1 cellular context compared by ENCODE assay signal in the genomic region with DNA sequence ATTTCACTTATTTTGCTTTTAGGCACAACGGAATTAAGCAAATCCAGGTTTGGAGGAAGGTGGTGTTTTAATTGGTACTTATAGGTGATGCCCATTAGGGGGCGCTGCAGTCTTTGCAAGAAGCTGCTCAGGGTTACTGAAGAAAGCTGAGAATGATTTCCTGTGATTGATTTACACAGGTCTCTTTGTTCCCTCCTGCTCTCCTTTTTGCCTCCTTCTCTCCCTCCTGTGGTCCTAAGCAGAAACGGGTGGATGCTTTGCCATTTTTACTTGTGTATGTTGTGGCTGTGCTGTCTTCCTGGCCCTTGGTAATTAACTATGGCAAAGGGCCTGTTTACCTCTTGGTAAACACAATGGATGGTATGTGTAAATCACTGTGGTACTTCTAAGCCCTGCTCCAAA.
TF ChIP-seq lines count a peak whose summit lies in the region.

No MANE protein-coding gene starts in this region.

TF ChIP-seq in K562, 482 proteins besides CTCF, POLR2A, EP300 and RAD21 (continued from another document and continues in another):
- TF ChIP-seq MGA (IDR thresholded peaks at IDR 0.05) (no peak), KLF16 (IDR thresholded peaks at IDR 0.05) (peak; percentile 28; the same call in 1 of the 2 replicates), CBX3 (IDR thresholded peaks at IDR 0.05; ENCODE audit: borderline replicate concordance in 1 of 2, low read length in 2 of 2) (no peak), ZBTB1 (CRISPR knock-in tag; IDR thresholded peaks at IDR 0.05; ENCODE audit: borderline replicate concordance, low read depth) (no peak), HDAC2 (IDR thresholded peaks at IDR 0.05) (0 out of 2 replicates have a peak, but pooled peaks have one; percentile 55), ZNF644 (tag; IDR thresholded peaks at IDR 0.05; ENCODE audit: low read depth) (no peak), THAP12 (CRISPR knock-in tag; IDR thresholded peaks at IDR 0.05) (no peak), RB1 (IDR thresholded peaks at IDR 0.05; ENCODE audit: low read depth) (0 out of 2 replicates have a peak, but pooled peaks have one; percentile 38), JUNB (CRISPR knock-in tag; conservative IDR thresholded peaks at IDR 0.05) (no peak), TEAD1 (CRISPR knock-in tag; IDR thresholded peaks at IDR 0.05) (0 out of 4 replicates have a peak, but pooled peaks of 1 of the 2 experiments have one; percentile 17), ELF4 (CRISPR knock-in tag; IDR thresholded peaks at IDR 0.05) (no peak), BRD9 (IDR thresholded peaks at IDR 0.05; ENCODE audit: low read depth, partially characterized antibody) (no peak), KDM1A (IDR thresholded peaks at IDR 0.05) (peak; percentile 65 to 81), ZKSCAN1 (IDR thresholded peaks at IDR 0.05; ENCODE audit: low read depth, low read length) (no peak), ZNF133 (CRISPR knock-in tag; IDR thresholded peaks at IDR 0.05) (no peak), SREBF2 (CRISPR knock-in tag; IDR thresholded peaks at IDR 0.05) (no peak), DIDO1 (tag; IDR thresholded peaks at IDR 0.05; ENCODE audit: low read depth) (no peak), MXI1 (IDR thresholded peaks at IDR 0.05; ENCODE audit: low read depth, low read length) (no peak), MCM2 (IDR thresholded peaks at IDR 0.05; ENCODE audit: low read depth) (no peak), PRDM10 (IDR thresholded peaks at IDR 0.05; ENCODE audit: partially characterized antibody) (no peak)
- TF ChIP-seq, protein P1, sequence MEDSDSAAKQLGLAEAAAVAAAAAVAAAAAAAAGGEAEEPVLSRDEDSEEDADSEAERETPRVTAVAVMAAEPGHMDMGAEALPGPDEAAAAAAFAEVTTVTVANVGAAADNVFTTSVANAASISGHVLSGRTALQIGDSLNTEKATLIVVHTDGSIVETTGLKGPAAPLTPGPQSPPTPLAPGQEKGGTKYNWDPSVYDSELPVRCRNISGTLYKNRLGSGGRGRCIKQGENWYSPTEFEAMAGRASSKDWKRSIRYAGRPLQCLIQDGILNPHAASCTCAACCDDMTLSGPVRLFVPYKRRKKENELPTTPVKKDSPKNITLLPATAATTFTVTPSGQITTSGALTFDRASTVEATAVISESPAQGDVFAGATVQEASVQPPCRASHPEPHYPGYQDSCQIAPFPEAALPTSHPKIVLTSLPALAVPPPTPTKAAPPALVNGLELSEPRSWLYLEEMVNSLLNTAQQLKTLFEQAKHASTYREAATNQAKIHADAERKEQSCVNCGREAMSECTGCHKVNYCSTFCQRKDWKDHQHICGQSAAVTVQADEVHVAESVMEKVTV (CRISPR knock-in tag; IDR thresholded peaks at IDR 0.05), result peak; percentile 74
- TF ChIP-seq, protein P2, sequence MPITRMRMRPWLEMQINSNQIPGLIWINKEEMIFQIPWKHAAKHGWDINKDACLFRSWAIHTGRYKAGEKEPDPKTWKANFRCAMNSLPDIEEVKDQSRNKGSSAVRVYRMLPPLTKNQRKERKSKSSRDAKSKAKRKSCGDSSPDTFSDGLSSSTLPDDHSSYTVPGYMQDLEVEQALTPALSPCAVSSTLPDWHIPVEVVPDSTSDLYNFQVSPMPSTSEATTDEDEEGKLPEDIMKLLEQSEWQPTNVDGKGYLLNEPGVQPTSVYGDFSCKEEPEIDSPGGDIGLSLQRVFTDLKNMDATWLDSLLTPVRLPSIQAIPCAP (CRISPR knock-in tag; IDR thresholded peaks at IDR 0.05; ENCODE audit: borderline replicate concordance), result no peak
- TF ChIP-seq, protein P3, sequence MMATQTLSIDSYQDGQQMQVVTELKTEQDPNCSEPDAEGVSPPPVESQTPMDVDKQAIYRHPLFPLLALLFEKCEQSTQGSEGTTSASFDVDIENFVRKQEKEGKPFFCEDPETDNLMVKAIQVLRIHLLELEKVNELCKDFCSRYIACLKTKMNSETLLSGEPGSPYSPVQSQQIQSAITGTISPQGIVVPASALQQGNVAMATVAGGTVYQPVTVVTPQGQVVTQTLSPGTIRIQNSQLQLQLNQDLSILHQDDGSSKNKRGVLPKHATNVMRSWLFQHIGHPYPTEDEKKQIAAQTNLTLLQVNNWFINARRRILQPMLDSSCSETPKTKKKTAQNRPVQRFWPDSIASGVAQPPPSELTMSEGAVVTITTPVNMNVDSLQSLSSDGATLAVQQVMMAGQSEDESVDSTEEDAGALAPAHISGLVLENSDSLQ (IDR thresholded peaks at IDR 0.05), result peak; percentile 68
- TF ChIP-seq, protein P4, sequence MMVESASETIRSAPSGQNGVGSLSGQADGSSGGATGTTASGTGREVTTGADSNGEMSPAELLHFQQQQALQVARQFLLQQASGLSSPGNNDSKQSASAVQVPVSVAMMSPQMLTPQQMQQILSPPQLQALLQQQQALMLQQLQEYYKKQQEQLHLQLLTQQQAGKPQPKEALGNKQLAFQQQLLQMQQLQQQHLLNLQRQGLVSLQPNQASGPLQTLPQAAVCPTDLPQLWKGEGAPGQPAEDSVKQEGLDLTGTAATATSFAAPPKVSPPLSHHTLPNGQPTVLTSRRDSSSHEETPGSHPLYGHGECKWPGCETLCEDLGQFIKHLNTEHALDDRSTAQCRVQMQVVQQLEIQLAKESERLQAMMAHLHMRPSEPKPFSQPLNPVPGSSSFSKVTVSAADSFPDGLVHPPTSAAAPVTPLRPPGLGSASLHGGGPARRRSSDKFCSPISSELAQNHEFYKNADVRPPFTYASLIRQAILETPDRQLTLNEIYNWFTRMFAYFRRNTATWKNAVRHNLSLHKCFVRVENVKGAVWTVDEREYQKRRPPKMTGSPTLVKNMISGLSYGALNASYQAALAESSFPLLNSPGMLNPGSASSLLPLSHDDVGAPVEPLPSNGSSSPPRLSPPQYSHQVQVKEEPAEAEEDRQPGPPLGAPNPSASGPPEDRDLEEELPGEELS (CRISPR knock-in tag; IDR thresholded peaks at IDR 0.05; ENCODE audit: borderline replicate concordance), result no peak
- TF ChIP-seq, protein P5, sequence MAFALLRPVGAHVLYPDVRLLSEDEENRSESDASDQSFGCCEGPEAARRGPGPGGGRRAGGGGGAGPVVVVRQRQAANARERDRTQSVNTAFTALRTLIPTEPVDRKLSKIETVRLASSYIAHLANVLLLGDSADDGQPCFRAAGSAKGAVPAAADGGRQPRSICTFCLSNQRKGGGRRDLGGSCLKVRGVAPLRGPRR (CRISPR knock-in tag; IDR thresholded peaks at IDR 0.05), result no peak
